ENCODE assay signal across 20 cellular contexts in genomic region chr14:89833120-89833521, GRCh38.
DNase-seq lines count a peak whose midpoint lies in the region; ATAC-seq, FAIRE-seq and TF ChIP-seq lines count a peak whose summit lies in the region.
"Had no signal": no experiment of that assay in that cellular context is flagged by ENCODE, and none has a peak within 500 bp of the region (broad histone marks: within the 10 kb centered on the region; RNA-seq: fewer than 3 reads in every experiment).

No MANE protein-coding gene starts in this region.

- H3K27ac ChIP-seq in astrocyte (ENCODE audit: low read depth, low read length): no peak overlapping the region

- no peaks in the 10 kb centered on the region for H3K27me3 ChIP-seq in astrocyte (ENCODE audit: insufficient read depth, low read length)

- H3K79me2 ChIP-seq in astrocyte (ENCODE audit: insufficient read depth, low read length): no peaks in the 10 kb centered on the region

- DNase-seq in AG10803 (ENCODE audit: low read depth): peak; percentile 54
- peak; percentile 21 for DNase-seq in NCI-H2171 (lab: John Stamatoyannopoulos, UW)
- peak; percentile 42 for DNase-seq in astrocyte (ENCODE audit: low read depth)
- no peak for DNase-seq in omental fat pad (ENCODE audit: low spot score)
- no peak for DNase-seq in activated CD4-positive, alpha-beta T cell treated with anti-CD3 and anti-CD28 coated beads, Interleukin-2, amount 50 U/mL, for 1 hour
- no peak for DNase-seq in left ventricle myocardium superior
- DNase-seq: C1 segment of cervical spinal cord, DMS53, GOT3, KG1, NCI-H1092 treated with DMSO at 0.1 percent for 48 hours, NCI-H1694, NCI-H345, NCI-H69, SHP77 treated with DMSO at 0.1 percent for 48 hours had no signal

- no peaks in the 10 kb centered on the region for H3K36me3 ChIP-seq in astrocyte (ENCODE audit: insufficient read depth, low read length)

- peak; percentile 44 for ATAC-seq in omental fat pad (ENCODE audit: low FRiP score)
- no peak for ATAC-seq in left ventricle myocardium superior
- no peak for ATAC-seq in stimulated activated memory B cell treated with anti-CD40 and anti-IgM and Interleukin-4, amounts not matched to agents 10 μg/mL and 1 μg/mL and 100 μg/mL, for 72 hours
- no peak for ATAC-seq in HG03097 (IDR thresholded peaks at IDR 0.05; ENCODE audit: low FRiP score, unreplicated experiment)
- ATAC-seq: GM12878 had no signal

- H3K4me3 Mint-ChIP-seq in astrocyte (ENCODE audit: unreplicated experiment): no peak overlapping the region
- H3K4me3 Mint-ChIP-seq in stimulated activated memory B cell treated with anti-CD40 and anti-IgM and Interleukin-4, amounts not matched to agents 10 μg/mL and 1 μg/mL and 100 μg/mL, for 72 hours: no peak overlapping the region

- no peak overlapping the region for H3K27ac Mint-ChIP-seq in astrocyte (ENCODE audit: unreplicated experiment)
- no peak overlapping the region for H3K27ac Mint-ChIP-seq in stimulated activated memory B cell treated with anti-CD40 and anti-IgM and Interleukin-4, amounts not matched to agents 10 μg/mL and 1 μg/mL and 100 μg/mL, for 72 hours

- TF ChIP-seq CTCF in AG10803 (conservative IDR thresholded peaks at IDR 0.05; ENCODE audit: low read length) (no peak), astrocyte (IDR thresholded peaks at IDR 0.05; ENCODE audit: insufficient read depth, low read depth, low read length) (no peak), omental fat pad (IDR thresholded peaks at IDR 0.05) (no peak)

- no peak overlapping the region for H2AFZ ChIP-seq in astrocyte (ENCODE audit: low read depth, low read length)

- no peak overlapping the region for H3K9ac ChIP-seq in astrocyte (ENCODE audit: low read length)

- no peaks in the 10 kb centered on the region for H3K36me3 Mint-ChIP-seq in astrocyte (ENCODE audit: low read depth, unreplicated experiment)
- peaks cover 7% of the 10 kb centered on the region for H3K36me3 Mint-ChIP-seq in stimulated activated memory B cell treated with anti-CD40 and anti-IgM and Interleukin-4, amounts not matched to agents 10 μg/mL and 1 μg/mL and 100 μg/mL, for 72 hours

- H3K4me2 ChIP-seq in astrocyte (ENCODE audit: low read length): no peak overlapping the region

- H3K4me3 ChIP-seq in AG10803 (ENCODE audit: low read length): no peak overlapping the region
- H3K4me3 ChIP-seq in astrocyte (ENCODE audit: insufficient read depth, low read depth, low read length): no peak overlapping the region
- H3K4me3 ChIP-seq: GM12878 had no signal

- intact Hi-C loops in left ventricle myocardium superior (cut with micrococcal nuclease): no loop called here

- H3K27me3 Mint-ChIP-seq in astrocyte (ENCODE audit: low read depth, unreplicated experiment): no peaks in the 10 kb centered on the region
- H3K27me3 Mint-ChIP-seq in stimulated activated memory B cell treated with anti-CD40 and anti-IgM and Interleukin-4, amounts not matched to agents 10 μg/mL and 1 μg/mL and 100 μg/mL, for 72 hours: no peaks in the 10 kb centered on the region

- no peaks in the 10 kb centered on the region for H4K20me1 ChIP-seq in astrocyte (ENCODE audit: insufficient read depth, low read length)

- H3K9me3 Mint-ChIP-seq in astrocyte (ENCODE audit: unreplicated experiment): peaks cover 8% of the 10 kb centered on the region
- peaks cover under 1% of the 10 kb centered on the region for H3K9me3 Mint-ChIP-seq in stimulated activated memory B cell treated with anti-CD40 and anti-IgM and Interleukin-4, amounts not matched to agents 10 μg/mL and 1 μg/mL and 100 μg/mL, for 72 hours

- no peaks in the 10 kb centered on the region for H3K4me1 ChIP-seq in astrocyte (ENCODE audit: insufficient read depth, low read length)

- H3K4me1 Mint-ChIP-seq in astrocyte (ENCODE audit: low read depth, unreplicated experiment): no peaks in the 10 kb centered on the region
- no peaks in the 10 kb centered on the region for H3K4me1 Mint-ChIP-seq in stimulated activated memory B cell treated with anti-CD40 and anti-IgM and Interleukin-4, amounts not matched to agents 10 μg/mL and 1 μg/mL and 100 μg/mL, for 72 hours

- H3K9me3 ChIP-seq in astrocyte (ENCODE audit: insufficient read depth, low read depth, low read length): no peaks in the 10 kb centered on the region

- FAIRE-seq in astrocyte (lab: Jason Lieb, UNC): no peak
- FAIRE-seq: A204.1, GM12878, RCC 7860 had no signal

Comparison
In these comparisons a context has a peak if more than half of its experiments do, and no peak if none do; other contexts are left out.
1. DNase-seq: peak in AG10803 (single experiment), NCI-H2171 (single experiment) and astrocyte (single experiment); none in omental fat pad (single experiment), activated CD4-positive, alpha-beta T cell treated with anti-CD3 and anti-CD28 coated beads, Interleukin-2, amount 50 U/mL, for 1 hour (single experiment) and left ventricle myocardium superior (single experiment).